8 cellular contexts compared by ENCODE assay signal in the genomic region with DNA sequence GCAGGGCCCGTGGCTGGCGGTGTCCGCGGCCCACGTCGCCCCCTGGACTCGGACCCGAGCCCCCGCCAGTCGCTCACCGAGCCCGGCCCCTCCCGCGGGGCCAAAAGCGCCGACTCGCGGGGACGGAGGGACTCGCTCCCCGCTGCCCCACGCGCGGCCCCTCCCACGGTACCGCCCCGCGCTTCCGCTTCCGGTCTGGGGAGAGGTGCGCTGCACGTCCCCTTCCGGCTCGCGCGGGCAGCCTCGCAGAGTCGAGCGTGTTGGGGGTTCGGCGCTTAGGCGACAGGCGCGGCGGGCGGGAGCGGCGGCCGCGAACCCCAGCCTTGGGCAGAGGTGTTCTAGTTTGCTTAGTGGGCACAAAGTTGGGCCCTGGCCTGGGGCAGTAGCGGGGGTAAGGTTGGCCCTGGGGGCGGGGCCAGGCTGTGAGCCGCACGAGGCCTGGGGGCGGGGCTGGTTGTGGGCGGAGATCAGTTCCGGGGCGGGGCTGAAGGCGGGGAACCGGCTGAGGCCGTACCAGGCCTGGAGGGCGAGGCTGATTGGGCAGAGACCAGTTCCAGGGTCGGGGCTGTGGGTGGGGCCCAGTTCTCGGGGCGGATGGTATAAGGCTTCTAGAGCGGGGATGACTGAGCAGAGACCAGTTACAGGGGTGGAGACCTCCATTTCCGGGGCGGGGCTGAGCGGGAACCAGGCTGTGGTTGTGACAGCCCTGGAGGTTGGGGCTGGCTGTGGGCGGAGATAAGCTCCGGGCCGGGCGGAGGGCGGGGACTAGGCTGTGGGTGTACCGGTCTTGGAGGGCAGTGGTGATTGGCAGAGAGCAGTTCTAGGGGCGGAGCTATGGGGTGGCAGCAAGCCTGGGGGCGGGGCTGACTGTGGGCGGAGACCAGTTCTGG. TPM values are rescaled to one million over a fixed set of nuclear protein-coding genes. Genes with fewer than 3 reads are reported as not detected.
DNase-seq lines count a peak whose midpoint lies in the region; ATAC-seq and TF ChIP-seq lines count a peak whose summit lies in the region.

A gene (plus strand): TSS at position 246 of the 890 bp plus-strand sequence. CDS start 10,302 bp downstream, outside the sequence.
A gene (minus strand): TSS at position 173 of the 890 bp plus-strand sequence. CDS start 9,645 bp downstream, outside the sequence.

- H3K4me1 ChIP-seq in ascending aorta (peaks cover 0 to 8% of the 10 kb centered on the region in 2 donors), right cardiac atrium (ENCODE audit: control insufficient read depth, insufficient read depth, low read length) (peaks cover 1% of the 10 kb centered on the region), aorta (ENCODE audit: control insufficient read depth in 1 of 2, insufficient read depth in 2 of 2, low read length in 2 of 2) (no peaks in the 10 kb centered on the region)

- no peaks in the 10 kb centered on the region for H3K9me3 ChIP-seq in ascending aorta
- H3K9me3 ChIP-seq in right cardiac atrium (ENCODE audit: control insufficient read depth, low read length) = no peaks in the 10 kb centered on the region
- H3K9me3 ChIP-seq in aorta (ENCODE audit: control insufficient read depth, low read length) = no peaks in the 10 kb centered on the region

- H3K27me3 ChIP-seq in ascending aorta (no peaks in the 10 kb centered on the region), right cardiac atrium (ENCODE audit: control insufficient read depth, insufficient read depth) (no peaks in the 10 kb centered on the region), aorta (ENCODE audit: control insufficient read depth in 1 of 2, insufficient read depth in 2 of 2, low read length in 1 of 2) (no peaks in the 10 kb centered on the region)

- peak within 1 kb of the TSS; percentile 89 to 98 for H3K4me3 ChIP-seq in ascending aorta
- H3K4me3 ChIP-seq in right cardiac atrium (ENCODE audit: low read length) = peak within 1 kb of the TSS; percentile 86
- H3K4me3 ChIP-seq in aorta (ENCODE audit: low read length in 2 of 2) = peak within 1 kb of the TSS; percentile 39 to 62

- peak; percentile 83 for ATAC-seq in HG02798 (IDR thresholded peaks at IDR 0.05; ENCODE audit: poor library complexity, unreplicated experiment)
- peak; percentile 97 to 98 for ATAC-seq in right cardiac atrium
- ATAC-seq in aorta (ENCODE audit: low FRiP score) = peak; percentile 98

- H3K36me3 ChIP-seq in ascending aorta (peaks cover 0 to 20% of the 10 kb centered on the region in 2 donors), aorta (ENCODE audit: control insufficient read depth in 1 of 2, insufficient read depth in 2 of 2, low read length in 1 of 2) (peaks cover 0 to 2% of the 10 kb centered on the region in 2 donors)

- peak; percentile 30 for TF ChIP-seq CTCF in GM12873 (IDR thresholded peaks at IDR 0.05; ENCODE audit: insufficient read depth, low read depth, low read length, missing control alignments)
- TF ChIP-seq CTCF in ascending aorta (IDR thresholded peaks at IDR 0.05) = peak; percentile 7 to 56 (median 49)

- H3K27ac ChIP-seq in ascending aorta = peak within 1 kb of the TSS; percentile 88 to 98
- H3K27ac ChIP-seq in right cardiac atrium (ENCODE audit: low read length) = peak within 1 kb of the TSS; percentile 96
- peak within 1 kb of the TSS in 1 of 2 donors; percentile 79 for H3K27ac ChIP-seq in aorta (ENCODE audit: low read depth in 1 of 2, low read length in 2 of 2)

- peak; percentile 97 for DNase-seq in NCI-H1436 (lab: John Stamatoyannopoulos, UW)
- DNase-seq in T-helper 2 cell = peak; percentile 98 to 100 (median 99)
- peak; percentile 99 to 100 for DNase-seq in ascending aorta (ENCODE audit: low spot score in 2 of 2)
- DNase-seq in right cardiac atrium = peak; percentile 100
- DNase-seq in putamen (ENCODE audit: low spot score) = peak; percentile 99
- DNase-seq in aorta = peak; percentile 100

- intact Hi-C loops in ascending aorta (cut with DNase I) (loop anchor here (2.0 to 10.0 kb wide), 4 partner anchors 310 to 952 kb away; a partner anchor contains a TSS), right cardiac atrium (cut with DNase I) (no loop called here), aorta (cut with DNase I) (loop anchor here in 1 of 2 donors (5.0 kb wide), 1 partner anchor 310 kb away; a partner anchor contains a TSS)

- WGBS in right cardiac atrium = under 1% methylated on average over 78 of the region's 78 CpGs
- 1% methylated on average over 57 to 78 of the region's 78 CpGs for WGBS in aorta, 2 donors

RNA-seq across cellular contexts. Expression of the first gene that starts in this region (rescaled TPM):
- total RNA-seq in ascending aorta (not detected), right cardiac atrium (not detected), aorta (not detected)
- polyA plus RNA-seq in right cardiac atrium (not detected), aorta (not detected)

RNA-seq across cellular contexts. Expression of the second gene that starts in this region (rescaled TPM):
- total RNA-seq in ascending aorta = 12.8 TPM
- 10 to 100 TPM; 13.6 to 15.1 (median 14.6) TPM for total RNA-seq in right cardiac atrium
- polyA plus RNA-seq in right cardiac atrium = 7.2 TPM
- 10 to 100 TPM; 24.1 to 32.7 TPM for total RNA-seq in aorta
- 10 to 100 TPM in 1 of 2 donors, 1 to 10 TPM in 1; 6.3 to 21.4 TPM for polyA plus RNA-seq in aorta
